34 cellular contexts compared by ENCODE assay signal in the genomic region with DNA sequence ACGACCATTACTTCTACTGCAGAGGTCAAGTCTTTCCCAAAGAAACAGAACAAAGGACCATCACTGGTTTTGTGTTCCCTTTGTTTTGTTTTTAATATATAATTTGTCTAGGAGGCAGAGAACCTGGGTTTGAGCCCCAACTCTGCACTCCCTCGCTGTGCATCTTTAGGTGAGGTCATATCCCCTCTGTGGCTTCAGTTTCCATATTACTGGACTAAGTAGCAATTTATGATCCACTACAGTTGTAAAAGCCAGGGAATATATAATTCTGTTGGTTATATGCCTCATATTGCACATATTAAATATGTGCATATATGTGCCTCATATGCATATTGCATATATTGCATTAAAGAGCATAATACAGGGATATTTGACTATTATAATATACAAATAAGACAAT.
"Had no signal": no experiment of that assay in that cellular context is flagged by ENCODE, and none has a peak within 500 bp of the region (broad histone marks: within the 10 kb centered on the region; RNA-seq: fewer than 3 reads in every experiment).

No MANE protein-coding gene starts in this region.

- FAIRE-seq: astrocyte, bronchial epithelial cell had no signal

- H3K27ac ChIP-seq: adrenal gland, ascending aorta, body of pancreas, brain microvascular endothelial cell, breast epithelium, cardiac muscle cell had no signal

- ATAC-seq: activated naive CD4-positive, alpha-beta T cell treated with anti-CD3 and anti-CD28 coated beads, Interleukin-2, amount 50 U/mL, for 72 hours; activated naive CD8-positive, alpha-beta T cell treated with anti-CD3 and anti-CD28 coated beads, Interleukin-2, amount 50 U/mL, for 24 hours; activated T-cell treated with anti-CD3 and anti-CD28 coated beads, Interleukin-2, amount 50 U/mL, for 4 hours; activated T-cell treated with anti-CD3 and anti-CD28 coated beads, Interleukin-2, amount 50 U/mL, for 72 hours; activated T-helper 17 cell treated with anti-CD3 and anti-CD28 coated beads, Interleukin-2, amount 50 U/mL, for 72 hours; body of pancreas had no signal

- H3K9me3 ChIP-seq: adrenal gland, ascending aorta, body of pancreas, breast epithelium had no signal

- DNase-seq: activated effector memory CD4-positive, alpha-beta T cell treated with anti-CD3 and anti-CD28 coated beads, Interleukin-2, amount 50 U/mL, for 16 hours; activated effector memory CD4-positive, alpha-beta T cell treated with Interleukin-2 at 50 U/mL for 16 hours; activated gamma-delta T cell; activated gamma-delta T cell treated with Interleukin-2 at 50 U/mL for 16 hours; activated naive CD4-positive, alpha-beta T cell; activated naive CD4-positive, alpha-beta T cell treated with anti-CD3 and anti-CD28 coated beads for 36 hours; activated naive CD4-positive, alpha-beta T cell treated with anti-CD3 and anti-CD28 coated beads, Interleukin-2, amount 10 ng/mL, durations not matched to agents 7 days and 5 days; activated naive CD4-positive, alpha-beta T cell treated with anti-CD3 and anti-CD28 coated beads, Interleukin-2, amount 50 U/mL, for 16 hours; activated naive CD4-positive, alpha-beta T cell treated with Interleukin-2 at 50 U/mL for 16 hours; activated naive CD8-positive, alpha-beta T cell treated with anti-CD3 and anti-CD28 coated beads for 36 hours; activated naive CD8-positive, alpha-beta T cell treated with anti-CD3 and anti-CD28 coated beads, Interleukin-2, amount 10 ng/mL, durations not matched to agents 7 days and 5 days; activated naive CD8-positive, alpha-beta T cell treated with anti-CD3 and anti-CD28 coated beads, Interleukin-2, amount 50 U/mL, for 24 hours; activated T-cell treated with anti-CD3 and anti-CD28 coated beads, Interleukin-2, amount 50 U/mL, for 1 hour; activated T-cell treated with anti-CD3 and anti-CD28 coated beads, Interleukin-2, amount 50 U/mL, for 24 hours; activated T-cell treated with anti-CD3 and anti-CD28 coated beads, Interleukin-2, amount 50 U/mL, for 4 hours; activated T-cell treated with anti-CD3 and anti-CD28 coated beads, Interleukin-2, amount 50 U/mL, for 48 hours; activated T-cell treated with anti-CD3 and anti-CD28 coated beads, Interleukin-2, amount 50 U/mL, for 72 hours; adrenal gland; amniotic stem cell; amygdala; anterior cingulate cortex; aorta; body of pancreas; brain microvascular endothelial cell; caudate nucleus; central memory CD4-positive, alpha-beta T cell; cerebellar nuclear complex had no signal

- H3K36me3 ChIP-seq: adrenal gland, ascending aorta, brain microvascular endothelial cell, breast epithelium, cardiac muscle cell had no signal

- H3K4me1 ChIP-seq: adrenal gland, ascending aorta, body of pancreas, breast epithelium had no signal

- H3K27me3 ChIP-seq: adrenal gland, ascending aorta, body of pancreas, brain microvascular endothelial cell, breast epithelium, cardiac muscle cell had no signal

- H3K4me3 ChIP-seq: adrenal gland, ascending aorta, body of pancreas, breast epithelium, cardiac muscle cell had no signal
